Comparison of ENCODE assay signal across 16 cellular contexts in the genomic region with DNA sequence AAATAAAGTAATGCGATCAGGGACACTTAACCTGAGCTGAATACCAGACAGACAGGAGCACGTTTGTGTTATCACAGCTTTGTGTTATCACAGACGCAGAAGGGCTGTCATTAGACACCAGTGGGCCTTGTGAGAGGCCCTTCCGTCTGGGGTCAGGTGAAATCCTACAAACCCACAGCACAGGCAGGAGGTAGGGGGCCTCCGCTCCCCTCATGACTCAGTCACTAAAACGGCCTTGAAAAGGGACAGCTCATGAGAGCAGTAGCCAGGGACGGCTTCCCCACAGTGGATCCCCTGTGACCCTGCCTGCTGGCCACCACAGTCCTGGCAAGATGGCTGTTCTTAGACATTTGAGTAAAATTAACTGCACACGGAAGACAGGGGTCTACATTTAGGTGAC.
A peak's percentile ranks its signal among the peaks of the same experiment; 100 is the strongest.
DNase-seq lines count a peak whose midpoint lies in the region; ATAC-seq and TF ChIP-seq lines count a peak whose summit lies in the region.
"Had no signal": no experiment of that assay in that cellular context is flagged by ENCODE, and none has a peak within 500 bp of the region (broad histone marks: within the 10 kb centered on the region; RNA-seq: fewer than 3 reads in every experiment).

No MANE protein-coding gene starts in this region.

- TF ChIP-seq CTCF in adrenal gland (IDR thresholded peaks at IDR 0.05) (no peak), osteoblast (IDR thresholded peaks at IDR 0.05; ENCODE audit: extremely low read depth, low read depth, low read length) (no peak), upper lobe of right lung (IDR thresholded peaks at IDR 0.05) (no peak), mucosa of descending colon (IDR thresholded peaks at IDR 0.05) (no peak)

- TF ChIP-seq POLR2A in adrenal gland (IDR thresholded peaks at IDR 0.05) = no peak

- intact Hi-C loops in adrenal gland (cut with DNase I) = no loop called here
- intact Hi-C loops in upper lobe of right lung (cut with DNase I) = no loop called here
- intact Hi-C loops in cardiac septum (cut with DNase I) = no loop called here
- intact Hi-C loops in mucosa of descending colon (cut with DNase I, micrococcal nuclease) = no loop called here

- no peak for ATAC-seq in upper lobe of right lung
- no peak for ATAC-seq in mucosa of descending colon
- ATAC-seq: CD8-positive, alpha-beta T cell; GM12878 had no signal

- H3K79me2 ChIP-seq in osteoblast (ENCODE audit: insufficient read depth, low read length) = no peaks in the 10 kb centered on the region

- H3K4me1 ChIP-seq in adrenal gland (replicated peaks in 1 of 2) (peaks cover 3 to 7% of the 10 kb centered on the region in 2 donors), osteoblast (ENCODE audit: insufficient read depth, low read length) (no peaks in the 10 kb centered on the region), upper lobe of right lung (no peaks in the 10 kb centered on the region), mucosa of descending colon (ENCODE audit: low read depth) (no peaks in the 10 kb centered on the region)

- no peaks in the 10 kb centered on the region for H3K27me3 ChIP-seq in adrenal gland
- H3K27me3 ChIP-seq in osteoblast (ENCODE audit: insufficient read depth, low read length) = no peaks in the 10 kb centered on the region
- H3K27me3 ChIP-seq in upper lobe of right lung = no peaks in the 10 kb centered on the region
- H3K27me3 ChIP-seq: BLaER1 treated with 17β-estradiol and CSF1 and Interleukin-3, amounts not matched to agents 10 nM and 100 nM had no signal

- peak overlapping the region in 1 of 5 donors; percentile 79 for H3K27ac ChIP-seq in adrenal gland
- H3K27ac ChIP-seq in osteoblast (ENCODE audit: low read depth, low read length) = no peak overlapping the region
- no peak overlapping the region for H3K27ac ChIP-seq in upper lobe of right lung
- H3K27ac ChIP-seq: BLaER1 treated with 17β-estradiol and CSF1 and Interleukin-3, amounts not matched to agents 10 nM and 100 nM had no signal

- WGBS in adrenal gland, 4 donors = 36 to 51% (median 43%) methylated on average over 8 of the region's 8 CpGs

- no peaks in the 10 kb centered on the region for H4K20me1 ChIP-seq in osteoblast (ENCODE audit: insufficient read depth, low read length)
- H4K20me1 ChIP-seq: BLaER1 treated with 17β-estradiol and CSF1 and Interleukin-3, amounts not matched to agents 10 nM and 100 nM had no signal

- no peaks in the 10 kb centered on the region for H3K36me3 ChIP-seq in adrenal gland (replicated peaks in 1 of 2)
- H3K36me3 ChIP-seq in osteoblast (ENCODE audit: insufficient read depth, low read length) = no peaks in the 10 kb centered on the region
- H3K36me3 ChIP-seq in upper lobe of right lung = no peaks in the 10 kb centered on the region
- H3K36me3 ChIP-seq in mucosa of descending colon (ENCODE audit: low read depth) = no peaks in the 10 kb centered on the region
- H3K36me3 ChIP-seq: BLaER1 treated with 17β-estradiol and CSF1 and Interleukin-3, amounts not matched to agents 10 nM and 100 nM had no signal

- H2AFZ ChIP-seq in osteoblast (ENCODE audit: low read length) = no peak overlapping the region

- DNase-seq in adrenal gland = peak in 6 of 7 donors; percentile 32 to 67 (median 56)
- DNase-seq in left kidney (ENCODE audit: low read depth, low spot score) = peak; percentile 66
- peak; percentile 42 for DNase-seq in osteoblast (ENCODE audit: insufficient read length, low spot score, missing footprints)
- DNase-seq in upper lobe of right lung = peak; percentile 0
- DNase-seq in HuH-7 (ENCODE audit: low spot score) = no peak
- DNase-seq in cardiac septum (ENCODE audit: low spot score) = no peak
- no peak for DNase-seq in mucosa of descending colon
- DNase-seq: 8988T; Calu3; CD8-positive, alpha-beta T cell; DMS79 treated with DMSO at 0.1 percent for 48 hours; GF-D8; GOT3; H9 had no signal

- no peaks in the 10 kb centered on the region for H3K9me3 ChIP-seq in adrenal gland (replicated peaks in 1 of 3)
- no peaks in the 10 kb centered on the region for H3K9me3 ChIP-seq in osteoblast (ENCODE audit: low read depth, low read length)
- no peaks in the 10 kb centered on the region for H3K9me3 ChIP-seq in upper lobe of right lung
- H3K9me3 ChIP-seq in mucosa of descending colon = no peaks in the 10 kb centered on the region
- H3K9me3 ChIP-seq: BLaER1 treated with 17β-estradiol and CSF1 and Interleukin-3, amounts not matched to agents 10 nM and 100 nM had no signal

- H3K4me3 ChIP-seq in adrenal gland (no peak overlapping the region), osteoblast (ENCODE audit: insufficient read depth, low read length) (no peak overlapping the region), upper lobe of right lung (no peak overlapping the region), mucosa of descending colon (no peak overlapping the region)
- H3K4me3 ChIP-seq: BLaER1 treated with 17β-estradiol and CSF1 and Interleukin-3, amounts not matched to agents 10 nM and 100 nM; GM12878 had no signal

- H3K4me2 ChIP-seq in osteoblast (ENCODE audit: insufficient read depth, low read length) = no peak overlapping the region
- H3K4me2 ChIP-seq: BLaER1 treated with 17β-estradiol and CSF1 and Interleukin-3, amounts not matched to agents 10 nM and 100 nM had no signal

Comparison
In these comparisons a context has a peak if more than half of its experiments do, and no peak if none do; other contexts are left out.
1. DNase-seq: peak in adrenal gland (6 of 7), left kidney (single experiment), osteoblast (single experiment) and upper lobe of right lung (single experiment); none in HuH-7 (single experiment), cardiac septum (single experiment) and mucosa of descending colon (0 of 3).